1 cellular context compared by ENCODE assay signal in genomic region chr7:36389371-36390198, GRCh38.
TF ChIP-seq lines count a peak whose summit lies in the region.

A gene with protein sequence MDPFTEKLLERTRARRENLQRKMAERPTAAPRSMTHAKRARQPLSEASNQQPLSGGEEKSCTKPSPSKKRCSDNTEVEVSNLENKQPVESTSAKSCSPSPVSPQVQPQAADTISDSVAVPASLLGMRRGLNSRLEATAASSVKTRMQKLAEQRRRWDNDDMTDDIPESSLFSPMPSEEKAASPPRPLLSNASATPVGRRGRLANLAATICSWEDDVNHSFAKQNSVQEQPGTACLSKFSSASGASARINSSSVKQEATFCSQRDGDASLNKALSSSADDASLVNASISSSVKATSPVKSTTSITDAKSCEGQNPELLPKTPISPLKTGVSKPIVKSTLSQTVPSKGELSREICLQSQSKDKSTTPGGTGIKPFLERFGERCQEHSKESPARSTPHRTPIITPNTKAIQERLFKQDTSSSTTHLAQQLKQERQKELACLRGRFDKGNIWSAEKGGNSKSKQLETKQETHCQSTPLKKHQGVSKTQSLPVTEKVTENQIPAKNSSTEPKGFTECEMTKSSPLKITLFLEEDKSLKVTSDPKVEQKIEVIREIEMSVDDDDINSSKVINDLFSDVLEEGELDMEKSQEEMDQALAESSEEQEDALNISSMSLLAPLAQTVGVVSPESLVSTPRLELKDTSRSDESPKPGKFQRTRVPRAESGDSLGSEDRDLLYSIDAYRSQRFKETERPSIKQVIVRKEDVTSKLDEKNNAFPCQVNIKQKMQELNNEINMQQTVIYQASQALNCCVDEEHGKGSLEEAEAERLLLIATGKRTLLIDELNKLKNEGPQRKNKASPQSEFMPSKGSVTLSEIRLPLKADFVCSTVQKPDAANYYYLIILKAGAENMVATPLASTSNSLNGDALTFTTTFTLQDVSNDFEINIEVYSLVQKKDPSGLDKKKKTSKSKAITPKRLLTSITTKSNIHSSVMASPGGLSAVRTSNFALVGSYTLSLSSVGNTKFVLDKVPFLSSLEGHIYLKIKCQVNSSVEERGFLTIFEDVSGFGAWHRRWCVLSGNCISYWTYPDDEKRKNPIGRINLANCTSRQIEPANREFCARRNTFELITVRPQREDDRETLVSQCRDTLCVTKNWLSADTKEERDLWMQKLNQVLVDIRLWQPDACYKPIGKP (plus strand): TSS chr7:36389862. CDS start chr7:36390027, 165 bp downstream.

TF ChIP-seq in HepG2, 621 proteins besides CTCF, POLR2A, EP300 and RAD21 (continued from another document and continues in another):
- TF ChIP-seq UBTF (CRISPR knock-in tag; IDR thresholded peaks at IDR 0.05): 0 out of 2 replicates have a peak, but pooled peaks have one; percentile 6
- no peak for TF ChIP-seq CSRNP2 (CRISPR knock-in tag; conservative IDR thresholded peaks at IDR 0.05; ENCODE audit: low read depth)
- TF ChIP-seq ZNF33A (CRISPR knock-in tag; IDR thresholded peaks at IDR 0.05; ENCODE audit: borderline replicate concordance): no peak
- peak; percentile 86 for TF ChIP-seq ZNF264 (CRISPR knock-in tag; IDR thresholded peaks at IDR 0.05)
- TF ChIP-seq, protein P1, sequence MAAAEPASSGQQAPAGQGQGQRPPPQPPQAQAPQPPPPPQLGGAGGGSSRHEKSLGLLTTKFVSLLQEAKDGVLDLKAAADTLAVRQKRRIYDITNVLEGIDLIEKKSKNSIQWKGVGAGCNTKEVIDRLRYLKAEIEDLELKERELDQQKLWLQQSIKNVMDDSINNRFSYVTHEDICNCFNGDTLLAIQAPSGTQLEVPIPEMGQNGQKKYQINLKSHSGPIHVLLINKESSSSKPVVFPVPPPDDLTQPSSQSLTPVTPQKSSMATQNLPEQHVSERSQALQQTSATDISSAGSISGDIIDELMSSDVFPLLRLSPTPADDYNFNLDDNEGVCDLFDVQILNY (CRISPR knock-in tag; conservative IDR thresholded peaks at IDR 0.05): peak; percentile 95
- TF ChIP-seq MXD1 (CRISPR knock-in tag; IDR thresholded peaks at IDR 0.05): 0 out of 2 replicates have a peak, but pooled peaks have one; percentile 52
- TF ChIP-seq ZNF512B (CRISPR knock-in tag; IDR thresholded peaks at IDR 0.05; ENCODE audit: borderline replicate concordance): no peak
- TF ChIP-seq ZNF768 (CRISPR knock-in tag; IDR thresholded peaks at IDR 0.05): no peak
- 0 out of 2 replicates have a peak, but pooled peaks have one; percentile 23 for TF ChIP-seq ZNF557 (CRISPR knock-in tag; IDR thresholded peaks at IDR 0.05)
- TF ChIP-seq HDAC1 (CRISPR knock-in tag; IDR thresholded peaks at IDR 0.05): peak; percentile 91; the same call in 1 of the 2 replicates
- TF ChIP-seq ZNF572 (CRISPR knock-in tag; IDR thresholded peaks at IDR 0.05): no peak
- no peak for TF ChIP-seq ZNF772 (CRISPR knock-in tag; IDR thresholded peaks at IDR 0.05)
- no peak; the same call in 1 of the 2 replicates for TF ChIP-seq RXRA (CRISPR knock-in tag; IDR thresholded peaks at IDR 0.05)
- TF ChIP-seq SIN3A (IDR thresholded peaks at IDR 0.05; ENCODE audit: borderline replicate concordance, low read depth, low read length): peak; percentile 99
- no peak for TF ChIP-seq ZNF431 (CRISPR knock-in tag; IDR thresholded peaks at IDR 0.05; ENCODE audit: borderline replicate concordance, low read depth)
- TF ChIP-seq MYNN (CRISPR knock-in tag; IDR thresholded peaks at IDR 0.05; ENCODE audit: low read depth): no peak
- TF ChIP-seq SYNCRIP (IDR thresholded peaks at IDR 0.05; ENCODE audit: insufficient read depth, low read depth, low read length): no peak
- peak; percentile 51; the same call in 1 of the 2 replicates for TF ChIP-seq SIX4 (CRISPR knock-in tag; IDR thresholded peaks at IDR 0.05)
- TF ChIP-seq KLF16 (CRISPR knock-in tag; IDR thresholded peaks at IDR 0.05): peak in 1 of 2 experiments; percentile 26; a peak in 1 of 4 replicates
- TF ChIP-seq ZNF30 (CRISPR knock-in tag; IDR thresholded peaks at IDR 0.05): no peak
- TF ChIP-seq, protein P2, sequence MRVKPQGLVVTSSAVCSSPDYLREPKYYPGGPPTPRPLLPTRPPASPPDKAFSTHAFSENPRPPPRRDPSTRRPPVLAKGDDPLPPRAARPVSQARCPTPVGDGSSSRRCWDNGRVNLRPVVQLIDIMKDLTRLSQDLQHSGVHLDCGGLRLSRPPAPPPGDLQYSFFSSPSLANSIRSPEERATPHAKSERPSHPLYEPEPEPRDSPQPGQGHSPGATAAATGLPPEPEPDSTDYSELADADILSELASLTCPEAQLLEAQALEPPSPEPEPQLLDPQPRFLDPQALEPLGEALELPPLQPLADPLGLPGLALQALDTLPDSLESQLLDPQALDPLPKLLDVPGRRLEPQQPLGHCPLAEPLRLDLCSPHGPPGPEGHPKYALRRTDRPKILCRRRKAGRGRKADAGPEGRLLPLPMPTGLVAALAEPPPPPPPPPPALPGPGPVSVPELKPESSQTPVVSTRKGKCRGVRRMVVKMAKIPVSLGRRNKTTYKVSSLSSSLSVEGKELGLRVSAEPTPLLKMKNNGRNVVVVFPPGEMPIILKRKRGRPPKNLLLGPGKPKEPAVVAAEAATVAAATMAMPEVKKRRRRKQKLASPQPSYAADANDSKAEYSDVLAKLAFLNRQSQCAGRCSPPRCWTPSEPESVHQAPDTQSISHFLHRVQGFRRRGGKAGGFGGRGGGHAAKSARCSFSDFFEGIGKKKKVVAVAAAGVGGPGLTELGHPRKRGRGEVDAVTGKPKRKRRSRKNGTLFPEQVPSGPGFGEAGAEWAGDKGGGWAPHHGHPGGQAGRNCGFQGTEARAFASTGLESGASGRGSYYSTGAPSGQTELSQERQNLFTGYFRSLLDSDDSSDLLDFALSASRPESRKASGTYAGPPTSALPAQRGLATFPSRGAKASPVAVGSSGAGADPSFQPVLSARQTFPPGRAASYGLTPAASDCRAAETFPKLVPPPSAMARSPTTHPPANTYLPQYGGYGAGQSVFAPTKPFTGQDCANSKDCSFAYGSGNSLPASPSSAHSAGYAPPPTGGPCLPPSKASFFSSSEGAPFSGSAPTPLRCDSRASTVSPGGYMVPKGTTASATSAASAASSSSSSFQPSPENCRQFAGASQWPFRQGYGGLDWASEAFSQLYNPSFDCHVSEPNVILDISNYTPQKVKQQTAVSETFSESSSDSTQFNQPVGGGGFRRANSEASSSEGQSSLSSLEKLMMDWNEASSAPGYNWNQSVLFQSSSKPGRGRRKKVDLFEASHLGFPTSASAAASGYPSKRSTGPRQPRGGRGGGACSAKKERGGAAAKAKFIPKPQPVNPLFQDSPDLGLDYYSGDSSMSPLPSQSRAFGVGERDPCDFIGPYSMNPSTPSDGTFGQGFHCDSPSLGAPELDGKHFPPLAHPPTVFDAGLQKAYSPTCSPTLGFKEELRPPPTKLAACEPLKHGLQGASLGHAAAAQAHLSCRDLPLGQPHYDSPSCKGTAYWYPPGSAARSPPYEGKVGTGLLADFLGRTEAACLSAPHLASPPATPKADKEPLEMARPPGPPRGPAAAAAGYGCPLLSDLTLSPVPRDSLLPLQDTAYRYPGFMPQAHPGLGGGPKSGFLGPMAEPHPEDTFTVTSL (CRISPR knock-in tag; IDR thresholded peaks at IDR 0.05; ENCODE audit: borderline replicate concordance): 0 out of 2 replicates have a peak, but pooled peaks have one; percentile 61
- TF ChIP-seq FOXK1 (CRISPR knock-in tag; IDR thresholded peaks at IDR 0.05; ENCODE audit: borderline replicate concordance, low read depth): no peak
- TF ChIP-seq ZNF577 (CRISPR knock-in tag; IDR thresholded peaks at IDR 0.05; ENCODE audit: borderline replicate concordance, low read depth): no peak
- TF ChIP-seq ZBTB38 (CRISPR knock-in tag; IDR thresholded peaks at IDR 0.05): no peak; the same call in 1 of the 2 replicates
- peak; percentile 36; the same call in 1 of the 2 replicates for TF ChIP-seq CAMTA2 (CRISPR knock-in tag; IDR thresholded peaks at IDR 0.05; ENCODE audit: borderline replicate concordance)
- no peak for TF ChIP-seq GPN1 (CRISPR knock-in tag; IDR thresholded peaks at IDR 0.05; ENCODE audit: borderline replicate concordance)
- TF ChIP-seq ZNF552 (CRISPR knock-in tag; IDR thresholded peaks at IDR 0.05; ENCODE audit: borderline replicate concordance): no peak
- TF ChIP-seq ZBTB7A (CRISPR knock-in tag; IDR thresholded peaks at IDR 0.05): 0 out of 2 replicates have a peak, but pooled peaks have one; percentile 6
- TF ChIP-seq ARID2 (CRISPR knock-in tag; IDR thresholded peaks at IDR 0.05; ENCODE audit: borderline replicate concordance): no peak
- peak; percentile 76; the same call in 1 of the 2 replicates for TF ChIP-seq ISL2 (CRISPR knock-in tag; IDR thresholded peaks at IDR 0.05)
- no peak for TF ChIP-seq ZBTB39 (CRISPR knock-in tag; IDR thresholded peaks at IDR 0.05)
- no peak for TF ChIP-seq MLXIP (CRISPR knock-in tag; IDR thresholded peaks at IDR 0.05; ENCODE audit: borderline replicate concordance)
- no peak for TF ChIP-seq ARNT (IDR thresholded peaks at IDR 0.05)
- no peak for TF ChIP-seq ZNF468 (CRISPR knock-in tag; IDR thresholded peaks at IDR 0.05)
